8 cellular contexts compared by ENCODE assay signal in genomic region chr19:18479964-18480723, GRCh38. TPM values are rescaled to one million over a fixed set of nuclear protein-coding genes. Genes with fewer than 3 reads are reported as not detected.
A peak's percentile ranks its signal among the peaks of the same experiment; 100 is the strongest.
DNase-seq lines count a peak whose midpoint lies in the region; ATAC-seq and TF ChIP-seq lines count a peak whose summit lies in the region.

No MANE protein-coding gene starts in this region.

- peak overlapping the region in 1 of 3 donors; percentile 73 for H3K4me3 Mint-ChIP-seq in T-cell

- BruUV-seq in PC-3 (replicated peaks; lab: Mats Ljungman, UMichigan) = no TSS peak

- peaks cover 14% of the 10 kb centered on the region; the same call in 1 of the 2 replicates for H4K20me1 ChIP-seq in PC-3 (ENCODE audit: low read length)

- CTCF ChIA-PET in T-cell (lab: Charles Lee) = no interaction called here
- CTCF ChIA-PET in PC-3 (lab: Charles Lee) = no interaction called here

- peaks cover 97% of the 10 kb centered on the region for H3K79me2 ChIP-seq in PC-3 (ENCODE audit: low read length)

- DNase-seq in HL-60 (ENCODE audit: low read depth in 1 of 2, low spot score in 1 of 2) (no peak), T-cell (no peak), fibroblast of the aortic adventitia (ENCODE audit: low read depth) (peak; percentile 77), renal cortical epithelial cell (ENCODE audit: low read depth) (peak; percentile 65), PC-3 (no peak)
- no peak for DNase-seq in stimulated activated CD8-positive, alpha-beta memory T cell treated with anti-CD3 and anti-CD28 coated beads, Interleukin-4, amount 100 ng/mL, for 48 hours

- peaks cover 68 to 94% (median 84%) of the 10 kb centered on the region in 3 donors for H3K4me1 Mint-ChIP-seq in T-cell

- POLR2A ChIA-PET in T-cell (lab: Charles Lee) (no interaction called here), PC-3 (lab: Charles Lee; ENCODE audit: unreplicated experiment) (no interaction called here)

- no peaks in the 10 kb centered on the region for H3K9me3 ChIP-seq in PC-3 (ENCODE audit: low read length)

- peak overlapping the region; percentile 84 to 92 for H3K27ac Mint-ChIP-seq in T-cell

- H3K27me3 ChIP-seq in HL-60 (ENCODE audit: insufficient read depth, poor library complexity, severe bottlenecking) (no peaks in the 10 kb centered on the region), PC-3 (ENCODE audit: low read length) (no peaks in the 10 kb centered on the region)

- no peaks in the 10 kb centered on the region for H3K36me3 ChIP-seq in PC-3 (ENCODE audit: low read depth, low read length)

- H3K36me3 Mint-ChIP-seq in T-cell = no peaks in the 10 kb centered on the region

- TF ChIP-seq CTCF in HL-60 (IDR thresholded peaks at IDR 0.05; ENCODE audit: insufficient read depth, low read length) (no peak), fibroblast of the aortic adventitia (IDR thresholded peaks at IDR 0.05; ENCODE audit: insufficient read depth, low read length) (no peak), PC-3 (conservative IDR thresholded peaks at IDR 0.05; ENCODE audit: low read depth, low read length) (no peak)

- H2AFZ ChIP-seq in PC-3 (ENCODE audit: low read length) = no peak overlapping the region

- H3F3A ChIP-seq in PC-3 (ENCODE audit: low read length, unreplicated experiment) = no peaks in the 10 kb centered on the region

- no peak overlapping the region for H3K9ac ChIP-seq in PC-3 (ENCODE audit: low read length)

- H3K4me1 ChIP-seq in PC-3 (ENCODE audit: insufficient read depth, low read length) = peaks cover 17% of the 10 kb centered on the region

- H3K4me2 ChIP-seq in PC-3 (ENCODE audit: low read length) = no peak overlapping the region

- no peaks in the 10 kb centered on the region for H3K9me3 Mint-ChIP-seq in T-cell

- peak overlapping the region; percentile 32 for H3K27ac ChIP-seq in HL-60 (replicated peaks)
- H3K27ac ChIP-seq in PC-3 (ENCODE audit: low read length) = no peak overlapping the region

- intact Hi-C loops in PC-3 (cut with micrococcal nuclease) = no loop called here

- H3K27me3 Mint-ChIP-seq in T-cell = no peaks in the 10 kb centered on the region

- no peak overlapping the region for H3K4me3 ChIP-seq in HL-60 (replicated peaks; ENCODE audit: insufficient read depth, low read length)
- no peak overlapping the region for H3K4me3 ChIP-seq in fibroblast of the aortic adventitia (ENCODE audit: low read depth, low read length)
- no peak overlapping the region for H3K4me3 ChIP-seq in PC-3 (ENCODE audit: low read length)

- ATAC-seq in T-cell (replicated peaks in 1 of 4) = no peak
- ATAC-seq in PC-3 = no peak
- ATAC-seq in GM21723 (IDR thresholded peaks at IDR 0.05; ENCODE audit: unreplicated experiment) = no peak
- no peak for ATAC-seq in HG02610 (IDR thresholded peaks at IDR 0.05; ENCODE audit: unreplicated experiment)

- no peaks in the 10 kb centered on the region for H3K9me2 ChIP-seq in PC-3 (replicated peaks; ENCODE audit: low read length)

RNA-seq across cellular contexts. Expression of gene ELL, which starts 41.7 kb away (rescaled TPM):
- total RNA-seq in T-cell (10 to 100 TPM; 27.2 to 46.4 (median 33.4) TPM), fibroblast of the aortic adventitia (ENCODE audit: low replicate concordance) (6.5 and 10.9 TPM in 2 replicates), renal cortical epithelial cell (7.5 and 13.3 TPM in 2 replicates), PC-3 (2014; rRNA removed) (21.0 and 30.6 TPM in 2 replicates)

RNA-seq across cellular contexts. Expression of gene ISYNA1, which starts 42.2 kb away (rescaled TPM):
- total RNA-seq in T-cell (10 to 100 TPM; 38.3 to 59.8 (median 55.0) TPM), fibroblast of the aortic adventitia (ENCODE audit: low replicate concordance) (6.3 and 42.1 TPM in 2 replicates), renal cortical epithelial cell (37.5 and 69.9 TPM in 2 replicates), PC-3 (2014; rRNA removed) (19.4 TPM in 2 replicates)

Comparison
In these comparisons a context has a peak if more than half of its experiments do, and no peak if none do; other contexts are left out.
1. DNase-seq: peak in fibroblast of the aortic adventitia (single experiment) and renal cortical epithelial cell (single experiment); none in HL-60 (0 of 2), T-cell (0 of 34), stimulated activated CD8-positive, alpha-beta memory T cell treated with anti-CD3 and anti-CD28 coated beads, Interleukin-4, amount 100 ng/mL, for 48 hours (single experiment) and PC-3 (single experiment).